In the genomic region with DNA sequence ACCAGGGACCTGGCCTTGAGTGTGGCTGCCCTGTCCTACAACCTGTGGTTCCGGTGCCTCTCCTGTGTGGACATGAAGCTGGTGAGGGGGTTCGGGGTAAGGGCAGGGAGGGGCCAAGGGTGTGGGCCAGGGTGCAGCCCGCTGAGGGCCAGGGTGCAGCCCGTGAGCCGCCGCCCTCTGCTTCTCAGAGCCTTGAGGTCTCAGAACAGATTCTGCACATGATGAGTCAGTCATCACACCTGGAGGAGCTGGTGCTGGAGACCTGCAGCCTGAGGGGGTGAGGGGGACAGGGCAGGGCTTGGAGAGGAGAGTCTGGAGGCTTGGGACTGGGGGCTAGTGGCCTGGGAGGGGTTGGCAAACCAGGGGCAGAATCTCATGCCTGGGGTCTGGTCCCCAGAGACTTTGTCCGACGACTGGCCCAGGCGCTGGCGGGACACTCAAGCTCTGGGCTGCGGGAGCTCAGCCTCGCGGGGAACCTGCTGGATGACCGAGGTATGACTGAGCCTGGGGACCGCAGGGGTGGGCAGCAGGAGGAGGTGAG, we compare ENCODE assay signal across 1 cellular context.
TF ChIP-seq lines count a peak whose summit lies in the region.

No MANE protein-coding gene starts in this region.

TF ChIP-seq in GM23338, 12 proteins besides CTCF, POLR2A, EP300 and RAD21 (continued from another document):
- TF ChIP-seq POLR2AphosphoS5 (IDR thresholded peaks at IDR 0.05; ENCODE audit: low read depth) (no peak), EZH2 (IDR thresholded peaks at IDR 0.05; ENCODE audit: low read depth, unreplicated experiment) (no peak), ZNF331 (CRISPR knock-in tag; IDR thresholded peaks at IDR 0.05; ENCODE audit: low read depth) (no peak), ZNF114 (CRISPR knock-in tag; IDR thresholded peaks at IDR 0.05) (no peak)
- TF ChIP-seq, protein P1, sequence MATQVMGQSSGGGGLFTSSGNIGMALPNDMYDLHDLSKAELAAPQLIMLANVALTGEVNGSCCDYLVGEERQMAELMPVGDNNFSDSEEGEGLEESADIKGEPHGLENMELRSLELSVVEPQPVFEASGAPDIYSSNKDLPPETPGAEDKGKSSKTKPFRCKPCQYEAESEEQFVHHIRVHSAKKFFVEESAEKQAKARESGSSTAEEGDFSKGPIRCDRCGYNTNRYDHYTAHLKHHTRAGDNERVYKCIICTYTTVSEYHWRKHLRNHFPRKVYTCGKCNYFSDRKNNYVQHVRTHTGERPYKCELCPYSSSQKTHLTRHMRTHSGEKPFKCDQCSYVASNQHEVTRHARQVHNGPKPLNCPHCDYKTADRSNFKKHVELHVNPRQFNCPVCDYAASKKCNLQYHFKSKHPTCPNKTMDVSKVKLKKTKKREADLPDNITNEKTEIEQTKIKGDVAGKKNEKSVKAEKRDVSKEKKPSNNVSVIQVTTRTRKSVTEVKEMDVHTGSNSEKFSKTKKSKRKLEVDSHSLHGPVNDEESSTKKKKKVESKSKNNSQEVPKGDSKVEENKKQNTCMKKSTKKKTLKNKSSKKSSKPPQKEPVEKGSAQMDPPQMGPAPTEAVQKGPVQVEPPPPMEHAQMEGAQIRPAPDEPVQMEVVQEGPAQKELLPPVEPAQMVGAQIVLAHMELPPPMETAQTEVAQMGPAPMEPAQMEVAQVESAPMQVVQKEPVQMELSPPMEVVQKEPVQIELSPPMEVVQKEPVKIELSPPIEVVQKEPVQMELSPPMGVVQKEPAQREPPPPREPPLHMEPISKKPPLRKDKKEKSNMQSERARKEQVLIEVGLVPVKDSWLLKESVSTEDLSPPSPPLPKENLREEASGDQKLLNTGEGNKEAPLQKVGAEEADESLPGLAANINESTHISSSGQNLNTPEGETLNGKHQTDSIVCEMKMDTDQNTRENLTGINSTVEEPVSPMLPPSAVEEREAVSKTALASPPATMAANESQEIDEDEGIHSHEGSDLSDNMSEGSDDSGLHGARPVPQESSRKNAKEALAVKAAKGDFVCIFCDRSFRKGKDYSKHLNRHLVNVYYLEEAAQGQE (IDR thresholded peaks at IDR 0.05; ENCODE audit: unreplicated experiment): no peak
- TF ChIP-seq, protein P2, sequence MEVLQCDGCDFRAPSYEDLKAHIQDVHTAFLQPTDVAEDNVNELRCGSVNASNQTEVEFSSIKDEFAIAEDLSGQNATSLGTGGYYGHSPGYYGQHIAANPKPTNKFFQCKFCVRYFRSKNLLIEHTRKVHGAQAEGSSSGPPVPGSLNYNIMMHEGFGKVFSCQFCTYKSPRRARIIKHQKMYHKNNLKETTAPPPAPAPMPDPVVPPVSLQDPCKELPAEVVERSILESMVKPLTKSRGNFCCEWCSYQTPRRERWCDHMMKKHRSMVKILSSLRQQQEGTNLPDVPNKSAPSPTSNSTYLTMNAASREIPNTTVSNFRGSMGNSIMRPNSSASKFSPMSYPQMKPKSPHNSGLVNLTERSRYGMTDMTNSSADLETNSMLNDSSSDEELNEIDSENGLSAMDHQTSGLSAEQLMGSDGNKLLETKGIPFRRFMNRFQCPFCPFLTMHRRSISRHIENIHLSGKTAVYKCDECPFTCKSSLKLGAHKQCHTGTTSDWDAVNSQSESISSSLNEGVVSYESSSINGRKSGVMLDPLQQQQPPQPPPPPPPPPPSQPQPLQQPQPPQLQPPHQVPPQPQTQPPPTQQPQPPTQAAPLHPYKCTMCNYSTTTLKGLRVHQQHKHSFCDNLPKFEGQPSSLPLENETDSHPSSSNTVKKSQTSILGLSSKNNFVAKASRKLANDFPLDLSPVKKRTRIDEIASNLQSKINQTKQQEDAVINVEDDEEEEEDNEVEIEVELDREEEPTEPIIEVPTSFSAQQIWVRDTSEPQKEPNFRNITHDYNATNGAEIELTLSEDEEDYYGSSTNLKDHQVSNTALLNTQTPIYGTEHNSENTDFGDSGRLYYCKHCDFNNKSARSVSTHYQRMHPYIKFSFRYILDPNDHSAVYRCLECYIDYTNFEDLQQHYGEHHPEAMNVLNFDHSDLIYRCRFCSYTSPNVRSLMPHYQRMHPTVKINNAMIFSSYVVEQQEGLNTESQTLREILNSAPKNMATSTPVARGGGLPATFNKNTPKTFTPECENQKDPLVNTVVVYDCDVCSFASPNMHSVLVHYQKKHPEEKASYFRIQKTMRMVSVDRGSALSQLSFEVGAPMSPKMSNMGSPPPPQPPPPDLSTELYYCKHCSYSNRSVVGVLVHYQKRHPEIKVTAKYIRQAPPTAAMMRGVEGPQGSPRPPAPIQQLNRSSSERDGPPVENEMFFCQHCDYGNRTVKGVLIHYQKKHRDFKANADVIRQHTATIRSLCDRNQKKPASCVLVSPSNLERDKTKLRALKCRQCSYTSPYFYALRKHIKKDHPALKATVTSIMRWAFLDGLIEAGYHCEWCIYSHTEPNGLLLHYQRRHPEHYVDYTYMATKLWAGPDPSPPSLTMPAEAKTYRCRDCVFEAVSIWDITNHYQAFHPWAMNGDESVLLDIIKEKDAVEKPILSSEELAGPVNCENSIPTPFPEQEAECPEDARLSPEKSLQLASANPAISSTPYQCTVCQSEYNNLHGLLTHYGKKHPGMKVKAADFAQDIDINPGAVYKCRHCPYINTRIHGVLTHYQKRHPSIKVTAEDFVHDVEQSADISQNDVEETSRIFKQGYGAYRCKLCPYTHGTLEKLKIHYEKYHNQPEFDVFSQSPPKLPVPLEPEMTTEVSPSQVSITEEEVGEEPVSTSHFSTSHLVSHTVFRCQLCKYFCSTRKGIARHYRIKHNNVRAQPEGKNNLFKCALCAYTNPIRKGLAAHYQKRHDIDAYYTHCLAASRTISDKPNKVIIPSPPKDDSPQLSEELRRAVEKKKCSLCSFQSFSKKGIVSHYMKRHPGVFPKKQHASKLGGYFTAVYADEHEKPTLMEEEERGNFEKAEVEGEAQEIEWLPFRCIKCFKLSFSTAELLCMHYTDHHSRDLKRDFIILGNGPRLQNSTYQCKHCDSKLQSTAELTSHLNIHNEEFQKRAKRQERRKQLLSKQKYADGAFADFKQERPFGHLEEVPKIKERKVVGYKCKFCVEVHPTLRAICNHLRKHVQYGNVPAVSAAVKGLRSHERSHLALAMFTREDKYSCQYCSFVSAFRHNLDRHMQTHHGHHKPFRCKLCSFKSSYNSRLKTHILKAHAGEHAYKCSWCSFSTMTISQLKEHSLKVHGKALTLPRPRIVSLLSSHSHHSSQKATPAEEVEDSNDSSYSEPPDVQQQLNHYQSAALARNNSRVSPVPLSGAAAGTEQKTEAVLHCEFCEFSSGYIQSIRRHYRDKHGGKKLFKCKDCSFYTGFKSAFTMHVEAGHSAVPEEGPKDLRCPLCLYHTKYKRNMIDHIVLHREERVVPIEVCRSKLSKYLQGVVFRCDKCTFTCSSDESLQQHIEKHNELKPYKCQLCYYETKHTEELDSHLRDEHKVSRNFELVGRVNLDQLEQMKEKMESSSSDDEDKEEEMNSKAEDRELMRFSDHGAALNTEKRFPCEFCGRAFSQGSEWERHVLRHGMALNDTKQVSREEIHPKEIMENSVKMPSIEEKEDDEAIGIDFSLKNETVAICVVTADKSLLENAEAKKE (CRISPR knock-in tag; IDR thresholded peaks at IDR 0.05): no peak
